In genomic region chr6:150964765-150965164, GRCh38 we compare ENCODE assay signal across 24 cellular contexts.
DNase-seq lines count a peak whose midpoint lies in the region; ATAC-seq, FAIRE-seq and TF ChIP-seq lines count a peak whose summit lies in the region.
"Had no signal": no experiment of that assay in that cellular context is flagged by ENCODE, and none has a peak within 500 bp of the region (broad histone marks: within the 10 kb centered on the region; RNA-seq: fewer than 3 reads in every experiment).

No MANE protein-coding gene starts in this region.

- POLR2A ChIA-PET in HCT116 (lab: Charles Lee) (no interaction called here), GM12878 (lab: Charles Lee) (interaction anchor here (0.5 kb wide), 1 partner anchor 410 kb away, joined by 5 read pairs; no protein-coding TSS in a partner anchor)
- POLR2A ChIA-PET in CD4-positive, alpha-beta T cell (lab: Charles Lee), result no interaction called here

- no TSS peak for BruUV-seq in HCT116 (replicated peaks; lab: Mats Ljungman, UMichigan)
- BruUV-seq in GM12878 (replicated peaks; lab: Mats Ljungman, UMichigan), result no TSS peak

- in situ Hi-C loops in GM12878 (cut with MboI), result no loop called here

- no peaks in the 10 kb centered on the region for H3K9me2 ChIP-seq in HCT116 (ENCODE audit: insufficient read depth)
- H3K9me2 ChIP-seq: SK-N-SH had no signal

- FAIRE-seq in GM12878 (lab: Jason Lieb, UNC) (no peak), GM12891 (lab: Jason Lieb, UNC) (no peak)
- FAIRE-seq: G401.6, GM19239, HTR-8/SVneo had no signal

- H3K4me3 ChIP-seq in AG09309 (ENCODE audit: control insufficient read depth, low read depth, low read length), result no peak overlapping the region
- H3K4me3 ChIP-seq in HCT116 (replicated peaks in 1 of 2; ENCODE audit: low read depth in 1 of 2, low read length in 2 of 2), result no peak overlapping the region
- H3K4me3 ChIP-seq in GM12878, result no peak overlapping the region
- H3K4me3 ChIP-seq: BLaER1, PC-9 had no signal

- intact Hi-C loops in HCT116 (cut with micrococcal nuclease) (no loop called here), GM12878 (cut with micrococcal nuclease; ENCODE audit: unreplicated experiment) (no loop called here), sciatic nerve (cut with DNase I) (no loop called here)
- intact Hi-C loops in CD4-positive, alpha-beta T cell (cut with DNase I, micrococcal nuclease), result no loop called here

- H4K20me1 ChIP-seq in HCT116 (ENCODE audit: insufficient read depth) (no peaks in the 10 kb centered on the region), GM12878 (ENCODE audit: control insufficient read depth, insufficient read depth) (no peaks in the 10 kb centered on the region)
- H4K20me1 ChIP-seq: BLaER1 had no signal

- peaks cover 4 to 17% of the 10 kb centered on the region in 2 experiments; a peak in 2 of 4 replicates for H3K36me3 ChIP-seq in HCT116 (ENCODE audit: control insufficient read depth in 1 of 2, insufficient read depth in 2 of 2, low read length in 2 of 2)
- peaks cover 0 to 3% of the 10 kb centered on the region in 2 experiments; a peak in 3 of 4 replicates for H3K36me3 ChIP-seq in GM12878 (ENCODE audit: control insufficient read depth in 2 of 2, insufficient read depth in 2 of 2, low read length in 1 of 2)

- no peaks in the 10 kb centered on the region for H3K9me3 ChIP-seq in HCT116 (ENCODE audit: control insufficient read depth in 1 of 2, insufficient read depth in 1 of 2, low read depth in 1 of 2, low read length in 2 of 2)
- H3K9me3 ChIP-seq in GM12878 (replicated peaks; ENCODE audit: control insufficient read depth, insufficient read depth, low read length), result no peaks in the 10 kb centered on the region
- H3K9me3 ChIP-seq in CD4-positive, alpha-beta T cell (ENCODE audit: control insufficient read depth, low read length), result no peaks in the 10 kb centered on the region
- H3K9me3 ChIP-seq: BLaER1, SK-N-SH had no signal

- H3K4me1 ChIP-seq in HCT116 (ENCODE audit: control insufficient read depth in 1 of 2, insufficient read depth in 2 of 2, low read length in 2 of 2) (peaks cover 0 to 2% of the 10 kb centered on the region in 2 experiments; a peak in 1 of 4 replicates), GM12878 (ENCODE audit: control insufficient read depth, insufficient read depth, low read length) (no peaks in the 10 kb centered on the region), foreskin keratinocyte (no peaks in the 10 kb centered on the region)

- TF ChIP-seq POLR2A in HCT116 (IDR thresholded peaks at IDR 0.05; ENCODE audit: borderline replicate concordance, extremely low read depth, insufficient read depth, insufficient read length), result no peak
- no peak for TF ChIP-seq POLR2A in GM12878 (IDR thresholded peaks at IDR 0.05; ENCODE audit: low read depth, low read length)
- TF ChIP-seq POLR2A in GM12891 (IDR thresholded peaks at IDR 0.05; ENCODE audit: low read depth, low read length), result no peak

- H3K27me3 ChIP-seq in HCT116 (ENCODE audit: insufficient read depth, low read length) (no peaks in the 10 kb centered on the region), GM12878 (replicated peaks in 1 of 2; ENCODE audit: control insufficient read depth in 2 of 2, insufficient read depth in 2 of 2, low read length in 1 of 2) (no peaks in the 10 kb centered on the region), foreskin keratinocyte (no peaks in the 10 kb centered on the region)
- no peaks in the 10 kb centered on the region for H3K27me3 ChIP-seq in CD4-positive, alpha-beta T cell (ENCODE audit: control insufficient read depth, insufficient read depth, low read length)
- H3K27me3 ChIP-seq: BLaER1 had no signal

- peaks cover 32% of the 10 kb centered on the region for H3K36me3 Mint-ChIP-seq in CD4-positive, alpha-beta T cell (ENCODE audit: low read depth)

- no peak overlapping the region for H3K27ac ChIP-seq in HCT116 (ENCODE audit: low read depth, low read length)
- no peak overlapping the region for H3K27ac ChIP-seq in GM12878 (ENCODE audit: control insufficient read depth, insufficient read depth)
- no peak overlapping the region for H3K27ac ChIP-seq in foreskin keratinocyte
- H3K27ac ChIP-seq in CD4-positive, alpha-beta T cell (ENCODE audit: low read depth, low read length), result no peak overlapping the region
- H3K27ac ChIP-seq: BLaER1, PC-9, RWPE1 had no signal

- no peaks in the 10 kb centered on the region for H3K9me3 Mint-ChIP-seq in CD4-positive, alpha-beta T cell
- H3K9me3 Mint-ChIP-seq: CD8-positive, alpha-beta T cell; IgD-negative memory B cell had no signal

- CTCF ChIA-PET in HCT116 (lab: Charles Lee), result no interaction called here
- CTCF ChIA-PET in GM12878 (lab: Yijun Ruan, JAX), result interaction anchor here (1.7 kb wide), 1 partner anchor 359 kb away, joined by 7 read pairs; no protein-coding TSS in a partner anchor
- CTCF ChIA-PET in CD4-positive, alpha-beta T cell (lab: Charles Lee), result no interaction called here

- no peak for ATAC-seq in HCT116
- ATAC-seq in GM12878, result no peak
- no peak for ATAC-seq in foreskin keratinocyte
- ATAC-seq in sciatic nerve, result no peak
- ATAC-seq in CD4-positive, alpha-beta T cell (ENCODE audit: poor library complexity), result no peak
- ATAC-seq: CD8-positive, alpha-beta T cell had no signal

- H3K9ac ChIP-seq in HCT116 (ENCODE audit: low read length) (no peak overlapping the region), GM12878 (ENCODE audit: control insufficient read depth, insufficient read depth, low read length) (no peak overlapping the region)
- H3K9ac ChIP-seq: BLaER1, SK-N-SH had no signal

- TF ChIP-seq EP300 in GM12878 (IDR thresholded peaks at IDR 0.05; ENCODE audit: borderline replicate concordance in 1 of 2, control insufficient read depth in 1 of 2, low read depth in 2 of 2, low read length in 2 of 2), result no peak

- H3K4me2 ChIP-seq in HCT116 (ENCODE audit: low read length), result no peak overlapping the region
- no peak overlapping the region for H3K4me2 ChIP-seq in GM12878 (ENCODE audit: control insufficient read depth, insufficient read depth)
- H3K4me2 ChIP-seq: BLaER1, PC-9, SK-N-SH had no signal

- SMC1A ChIA-PET in GM12878 (lab: Charles Lee; ENCODE audit: uncharacterized antibody, unreplicated experiment), result no interaction called here

- TF ChIP-seq RAD21 in HCT116 (IDR thresholded peaks at IDR 0.05; ENCODE audit: low read depth) (peak; percentile 47), GM12878 (IDR thresholded peaks at IDR 0.05; ENCODE audit: insufficient read depth, low read depth, low read length) (0 out of 2 replicates have a peak, but pooled peaks have one; percentile 4)

- DNase-seq in AG09309 (ENCODE audit: low read depth), result no peak
- no peak for DNase-seq in HCT116 (ENCODE audit: low read depth, low spot score)
- no peak for DNase-seq in GM12878 (ENCODE audit: low read depth, low spot score)
- no peak for DNase-seq in foreskin keratinocyte
- no peak for DNase-seq in GM12891 (ENCODE audit: insufficient read length, low spot score)
- no peak for DNase-seq in sciatic nerve (ENCODE audit: low spot score)
- no peak for DNase-seq in CD4-positive, alpha-beta T cell
- DNase-seq: Calu3; CD8-positive, alpha-beta T cell; DMS153; GOT3; NCI-H1694 treated with DMSO at 0.1 percent for 48 hours; NCI-H2081 treated with DMSO at 0.1 percent for 48 hours; NCI-H446; NCI-H526; PC-9; SIG-M5; SK-N-SH had no signal

- H2AFZ ChIP-seq in HCT116 (ENCODE audit: low read depth, low read length, poor library complexity, severe bottlenecking) (no peak overlapping the region), GM12878 (ENCODE audit: control insufficient read depth, low read depth, low read length) (no peak overlapping the region)
- H2AFZ ChIP-seq: PC-9 had no signal

- H3K79me2 ChIP-seq in HCT116 (ENCODE audit: insufficient read depth, low read length) (no peaks in the 10 kb centered on the region), GM12878 (ENCODE audit: control insufficient read depth, insufficient read depth, low read length) (no peaks in the 10 kb centered on the region)

- 90% methylated on average over 2 of the region's 2 CpGs for WGBS in GM12878 (ENCODE audit: insufficient coverage, insufficient replicate concordance, low lambda C conversion rate, missing lambda C conversion rate)

- no peaks in the 10 kb centered on the region for H3K4me1 Mint-ChIP-seq in CD4-positive, alpha-beta T cell (ENCODE audit: low read depth)

- no peaks in the 10 kb centered on the region for H3K27me3 Mint-ChIP-seq in CD4-positive, alpha-beta T cell
- H3K27me3 Mint-ChIP-seq: IgD-negative memory B cell had no signal

- H3K27ac Mint-ChIP-seq in CD4-positive, alpha-beta T cell, result no peak overlapping the region
- H3K27ac Mint-ChIP-seq: CD8-positive, alpha-beta T cell; IgD-negative memory B cell had no signal

- no peak overlapping the region for H3K4me3 Mint-ChIP-seq in CD4-positive, alpha-beta T cell
- H3K4me3 Mint-ChIP-seq: CD8-positive, alpha-beta T cell had no signal

- RAD21 ChIA-PET in HCT116 (lab: Charles Lee; ENCODE audit: low non-redundant PET in 1 of 2, low total read pairs in 2 of 2, uncharacterized antibody in 2 of 2, unreplicated experiment in 2 of 2) (no interaction called here), GM12878 (lab: Charles Lee; ENCODE audit: unreplicated experiment) (interaction anchor here (0.6 kb wide), 1 partner anchor 49 kb away, joined by 3 read pairs; no protein-coding TSS in a partner anchor)

- TF ChIP-seq CTCF in AG09309 (IDR thresholded peaks at IDR 0.05; ENCODE audit: control insufficient read depth, insufficient read depth, low read depth, low read length, missing control alignments), result peak; percentile 3
- peak in 2 of 3 experiments; percentile 10 to 34; a peak in 2 of 6 replicates for TF ChIP-seq CTCF in HCT116 (IDR thresholded peaks at IDR 0.05 in 2 of 3, conservative IDR thresholded peaks at IDR 0.05 in 1 of 3; ENCODE audit: borderline replicate concordance in 1 of 3, insufficient read depth in 1 of 3, low read depth in 2 of 3, low read length in 2 of 3)
- TF ChIP-seq CTCF in GM12878 (IDR thresholded peaks at IDR 0.05 in 2 of 3, conservative IDR thresholded peaks at IDR 0.05 in 1 of 3; ENCODE audit: control insufficient read depth in 2 of 3, extremely low read depth in 1 of 3, insufficient read depth in 1 of 3, low read depth in 3 of 3, low read length in 3 of 3), result no peak
- TF ChIP-seq CTCF in foreskin keratinocyte (conservative IDR thresholded peaks at IDR 0.05), result peak; percentile 10
- no peak for TF ChIP-seq CTCF in CD4-positive, alpha-beta T cell (IDR thresholded peaks at IDR 0.05)

TF ChIP-seq in HCT116, 20 proteins besides CTCF, POLR2A, EP300 and RAD21 (continues in another document):
- no peak for TF ChIP-seq EZH2phosphoT487 (IDR thresholded peaks at IDR 0.05; ENCODE audit: borderline replicate concordance)

TF ChIP-seq in GM12878, 131 proteins besides CTCF, POLR2A, EP300 and RAD21 (continues in another document):
- no peak for TF ChIP-seq SPI1 (IDR thresholded peaks at IDR 0.05; ENCODE audit: borderline replicate concordance, insufficient read depth, low read depth, low read length)
- TF ChIP-seq STAT3 (IDR thresholded peaks at IDR 0.05; ENCODE audit: low read depth, low read length), result no peak
- TF ChIP-seq HCFC1 (IDR thresholded peaks at IDR 0.05; ENCODE audit: low read length), result no peak

TF ChIP-seq in GM12891, 5 proteins besides CTCF, POLR2A, EP300 and RAD21:
- no peak for TF ChIP-seq POLR2AphosphoS5 (IDR thresholded peaks at IDR 0.05; ENCODE audit: low read depth, low read length)
- no peak for TF ChIP-seq SPI1 (IDR thresholded peaks at IDR 0.05; ENCODE audit: low read depth, low read length)
TF ChIP-seq in GM12891: peak in this region for 0.

Comparison
In these comparisons a context has a peak if more than half of its experiments do, and no peak if none do; other contexts are left out.
1. CTCF ChIP-seq: peak in AG09309 (single experiment), HCT116 (2 of 3) and foreskin keratinocyte (single experiment); none in GM12878 (0 of 3) and CD4-positive, alpha-beta T cell (single experiment).